8 cellular contexts compared by ENCODE assay signal in genomic region chr2:30230479-30230854, GRCh38. TPM values are rescaled to one million over a fixed set of nuclear protein-coding genes. Genes with fewer than 3 reads are reported as not detected.
DNase-seq lines count a peak whose midpoint lies in the region; ATAC-seq and TF ChIP-seq lines count a peak whose summit lies in the region.

No MANE protein-coding gene starts in this region.

- CTCF ChIA-PET in AG04449 (lab: Yijun Ruan, JAX): interaction anchor here (0.9 to 3.6 kb wide), 10 partner anchors 9 to 480 kb away, joined by 3 to 32 read pairs (median 6); no protein-coding TSS in a partner anchor

- H3K36me3 ChIP-seq in lower lobe of right lung: peaks cover 11% of the 10 kb centered on the region
- H3K36me3 ChIP-seq in thymus (ENCODE audit: control insufficient read depth, insufficient read depth): peaks cover 11% of the 10 kb centered on the region

- TF ChIP-seq CTCF in AG04449 (IDR thresholded peaks at IDR 0.05; ENCODE audit: insufficient read depth, low read length, missing control alignments) (peak; percentile 14), lower lobe of right lung (IDR thresholded peaks at IDR 0.05) (no peak)

- no peak for DNase-seq in AG04449 (ENCODE audit: low read depth, low spot score)
- peak; percentile 48 for DNase-seq in KBM-7
- DNase-seq in caudate nucleus (lab: John Stamatoyannopoulos, UW): peak in 14 of 61 donors; percentile 11 to 65 (median 48)
- DNase-seq in lower lobe of right lung: no peak
- DNase-seq in 8988T: no peak
- DNase-seq in NCI-H526 treated with DMSO at 0.1 percent for 48 hours (lab: John Stamatoyannopoulos, UW): no peak
- no peak for DNase-seq in COLO829 (ENCODE audit: low spot score)

- H3K4me3 ChIP-seq in AG04449 (ENCODE audit: low read depth, low read length) (peak overlapping the region; percentile 80), lower lobe of right lung (peak overlapping the region; percentile 82), thymus (ENCODE audit: low read length) (peak overlapping the region; percentile 72)

- no peaks in the 10 kb centered on the region for H3K9me3 ChIP-seq in lower lobe of right lung
- no peaks in the 10 kb centered on the region for H3K9me3 ChIP-seq in thymus (ENCODE audit: control insufficient read depth)

- peak overlapping the region; percentile 8 for H3K27ac ChIP-seq in caudate nucleus (ENCODE audit: low read depth, low read length)
- peak overlapping the region; percentile 91 for H3K27ac ChIP-seq in lower lobe of right lung
- H3K27ac ChIP-seq in thymus (ENCODE audit: low read depth): peak overlapping the region; percentile 100

- H3K4me1 ChIP-seq in lower lobe of right lung: peaks cover 53% of the 10 kb centered on the region
- peaks cover 22% of the 10 kb centered on the region for H3K4me1 ChIP-seq in thymus (ENCODE audit: control insufficient read depth, insufficient read depth, low read length)

- 3% methylated on average over 20 of the region's 20 CpGs for WGBS in thymus

- no peak for ATAC-seq in lower lobe of right lung

- POLR2A ChIA-PET in AG04449 (lab: Yijun Ruan, JAX): interaction anchor here (0.5 to 3.8 kb wide), 17 partner anchors 9 to 576 kb away, joined by 3 to 24 read pairs (median 6); no protein-coding TSS in a partner anchor

- in situ Hi-C loops in KBM-7 (cut with MboI; ENCODE audit: low pct_unique_long_range_greater_than_20kb, low sequenced_read_pairs): no loop called here

- no peaks in the 10 kb centered on the region for H3K27me3 ChIP-seq in lower lobe of right lung (ENCODE audit: low read depth)
- no peaks in the 10 kb centered on the region for H3K27me3 ChIP-seq in thymus (ENCODE audit: control insufficient read depth, insufficient read depth)

- intact Hi-C loops in lower lobe of right lung (cut with DNase I): no loop called here

RNA-seq across cellular contexts. Expression of gene LBH, which starts 0.9 kb away (rescaled TPM):
- total RNA-seq in lower lobe of right lung: 137 TPM
- polyA plus RNA-seq in thymus: 88.9 TPM

Comparison
In these comparisons a context has a peak if more than half of its experiments do, and no peak if none do; other contexts are left out.
1. H3K27ac ChIP-seq: peak in every context shown above with its lines; median percentile 100 in thymus; 91 in lower lobe of right lung; 8 in caudate nucleus.